ENCODE assay signal across 10 cellular contexts in genomic region chr5:114362977-114363721, GRCh38. TPM values are rescaled to one million over a fixed set of nuclear protein-coding genes. Genes with fewer than 3 reads are reported as not detected.
A peak's percentile ranks its signal among the peaks of the same experiment; 100 is the strongest.
DNase-seq lines count a peak whose midpoint lies in the region; ATAC-seq, FAIRE-seq and TF ChIP-seq lines count a peak whose summit lies in the region.
"Had no signal": no experiment of that assay in that cellular context is flagged by ENCODE, and none has a peak within 500 bp of the region (broad histone marks: within the 10 kb centered on the region; RNA-seq: fewer than 3 reads in every experiment).

No MANE protein-coding gene starts in this region.

- intact Hi-C loops in pancreas (cut with DNase I): no loop called here

- no peak for FAIRE-seq in pancreas (lab: Jason Lieb, UNC)

- WGBS in pancreas, 2 donors: 1 to 2% methylated on average over 61 of the region's 61 CpGs

- ATAC-seq in pancreas (peak in 3 of 4 donors; percentile 4 to 12 (median 6)), GM19328 (IDR thresholded peaks at IDR 0.05; ENCODE audit: unreplicated experiment) (no peak), HG03159 (IDR thresholded peaks at IDR 0.05; ENCODE audit: unreplicated experiment) (no peak)

- H3K36me3 ChIP-seq in GM06990 (ENCODE audit: control insufficient read depth, insufficient read depth, low read length) (no peaks in the 10 kb centered on the region), pancreas (no peaks in the 10 kb centered on the region)

- no peaks in the 10 kb centered on the region; the same call in none of the 2 replicates for H3K27me3 ChIP-seq in GM06990 (replicated peaks; ENCODE audit: control insufficient read depth, insufficient read depth, low read length)
- peaks cover 0 to 8% (median 0%) of the 10 kb centered on the region in 4 donors for H3K27me3 ChIP-seq in pancreas

- H3K4me1 ChIP-seq in pancreas: peaks cover 0 to 6% (median 5%) of the 10 kb centered on the region in 3 donors

- DNase-seq in GM06990 (ENCODE audit: extremely low read depth, insufficient read length) (peak; percentile 40), NCI-H526 (lab: John Stamatoyannopoulos, UW) (peak; percentile 42 to 55), fibroblast of peridontal ligament (ENCODE audit: extremely low read depth) (peak; percentile 10), pancreas (peak in 5 of 6 donors; percentile 15 to 70 (median 25)), NCI-H226 (no peak), NCI-H2171 (lab: John Stamatoyannopoulos, UW) (no peak)
- DNase-seq: NK-92 treated with Interleukin-12 subunit alpha and Interleukin-12 subunit beta, amount 100 ng/mL, for 24 hours; stimulated activated CD4-positive, alpha-beta T cell treated with anti-CD3 and anti-CD28 coated beads, Interleukin-1b, Interleukin-23, amount 100 ng/mL, for 48 hours had no signal

- H3K4me3 ChIP-seq in GM06990 (replicated peaks; ENCODE audit: low read depth, low read length): peak overlapping the region; percentile 74
- H3K4me3 ChIP-seq in pancreas: peak overlapping the region; percentile 38 to 80 (median 79)

- no peaks in the 10 kb centered on the region for H3K9me3 ChIP-seq in pancreas

- TF ChIP-seq CTCF in GM06990 (IDR thresholded peaks at IDR 0.05; ENCODE audit: insufficient read depth, low read length, poor library complexity, severe bottlenecking) (no peak), pancreas (IDR thresholded peaks at IDR 0.05) (no peak)

- peak overlapping the region in 3 of 4 donors; percentile 70 to 80 (median 71) for H3K27ac ChIP-seq in pancreas

RNA-seq across cellular contexts. Expression of gene KCNN2, which starts 1.3 kb away (rescaled TPM):
- 1 to 10 TPM; 1.5 to 3.2 (median 2.6) TPM for total RNA-seq in pancreas
- polyA plus RNA-seq in pancreas: 1 to 10 TPM; 1.1 to 3.4 TPM

Comparison
In these comparisons a context has a peak if more than half of its experiments do, and no peak if none do; other contexts are left out.
1. DNase-seq: peak in GM06990 (single experiment), NCI-H526 (2 of 2), fibroblast of peridontal ligament (single experiment) and pancreas (5 of 6); none in NCI-H226 (single experiment) and NCI-H2171 (single experiment).
2. ATAC-seq: peak in pancreas (3 of 4); none in GM19328 (single experiment) and HG03159 (single experiment).